1 cellular context compared by ENCODE assay signal in the genomic region with DNA sequence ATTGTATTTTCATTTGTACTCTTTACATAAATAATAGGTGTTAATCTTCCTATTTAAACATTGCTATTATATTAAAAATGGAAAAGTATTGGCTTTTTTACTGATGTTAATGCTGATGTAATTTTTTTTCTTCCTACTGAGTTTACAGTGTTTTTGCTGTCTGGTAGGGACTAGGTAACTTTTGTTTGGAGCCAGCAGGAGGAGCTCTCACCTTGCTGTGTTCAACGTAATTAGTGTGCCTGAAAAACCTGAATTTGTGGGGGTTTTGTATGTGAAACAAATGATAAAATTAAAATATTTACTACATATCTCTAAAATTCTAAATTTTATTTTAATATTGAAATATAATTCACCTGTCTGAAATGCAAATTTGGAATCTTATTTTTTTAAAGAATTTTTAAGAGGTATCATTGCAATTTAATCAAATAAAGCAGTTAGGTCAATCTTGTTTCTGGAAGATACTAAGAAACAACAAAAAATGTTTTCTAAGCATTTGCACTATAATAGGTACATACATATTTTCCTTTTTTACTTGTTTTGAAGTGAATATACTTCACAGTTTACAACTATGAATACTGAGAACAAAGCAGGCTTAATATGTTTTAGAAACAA.
A peak's percentile ranks its signal among the peaks of the same experiment; 100 is the strongest.
TF ChIP-seq lines count a peak whose summit lies in the region.

No MANE protein-coding gene starts in this region.

TF ChIP-seq in GM12878, 131 proteins besides CTCF, POLR2A, EP300 and RAD21:
- TF ChIP-seq BACH1 (IDR thresholded peaks at IDR 0.05; ENCODE audit: borderline replicate concordance) (no peak), BMI1 (IDR thresholded peaks at IDR 0.05; ENCODE audit: borderline replicate concordance) (no peak), SMC3 (IDR thresholded peaks at IDR 0.05; ENCODE audit: borderline replicate concordance, low read length) (peak; percentile 67; the same call in 1 of the 2 replicates), RUNX3 (IDR thresholded peaks at IDR 0.05; ENCODE audit: low read length) (no peak), SP1 (IDR thresholded peaks at IDR 0.05; ENCODE audit: low read depth, low read length) (no peak)
- TF ChIP-seq, protein P1, sequence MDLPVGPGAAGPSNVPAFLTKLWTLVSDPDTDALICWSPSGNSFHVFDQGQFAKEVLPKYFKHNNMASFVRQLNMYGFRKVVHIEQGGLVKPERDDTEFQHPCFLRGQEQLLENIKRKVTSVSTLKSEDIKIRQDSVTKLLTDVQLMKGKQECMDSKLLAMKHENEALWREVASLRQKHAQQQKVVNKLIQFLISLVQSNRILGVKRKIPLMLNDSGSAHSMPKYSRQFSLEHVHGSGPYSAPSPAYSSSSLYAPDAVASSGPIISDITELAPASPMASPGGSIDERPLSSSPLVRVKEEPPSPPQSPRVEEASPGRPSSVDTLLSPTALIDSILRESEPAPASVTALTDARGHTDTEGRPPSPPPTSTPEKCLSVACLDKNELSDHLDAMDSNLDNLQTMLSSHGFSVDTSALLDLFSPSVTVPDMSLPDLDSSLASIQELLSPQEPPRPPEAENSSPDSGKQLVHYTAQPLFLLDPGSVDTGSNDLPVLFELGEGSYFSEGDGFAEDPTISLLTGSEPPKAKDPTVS (IDR thresholded peaks at IDR 0.05; ENCODE audit: low read depth, low read length): no peak
